23 cellular contexts compared by ENCODE assay signal in the genomic region with DNA sequence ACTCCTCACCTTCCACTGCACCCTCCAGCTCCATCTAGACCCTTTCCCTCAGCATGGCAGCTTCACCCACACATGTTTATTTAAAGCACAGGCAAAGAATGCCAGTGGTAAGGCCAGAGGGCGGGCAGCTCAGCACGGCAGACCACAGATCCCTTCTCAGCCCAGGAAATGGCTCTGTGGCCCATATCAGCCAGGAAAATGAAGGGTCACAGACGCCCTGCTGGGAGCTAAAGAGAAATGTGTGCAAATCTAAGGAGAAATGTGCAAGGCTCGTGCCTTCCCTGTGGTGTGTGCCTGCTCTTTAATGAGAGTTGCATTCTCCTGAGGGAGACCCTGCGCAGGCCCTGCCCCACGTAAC. TPM values are rescaled to one million over a fixed set of nuclear protein-coding genes. Genes with fewer than 3 reads are reported as not detected.
"Had no signal": no experiment of that assay in that cellular context is flagged by ENCODE, and none has a peak within 500 bp of the region (broad histone marks: within the 10 kb centered on the region; RNA-seq: fewer than 3 reads in every experiment).

No MANE protein-coding gene starts in this region.

- H3K4me1 Mint-ChIP-seq: activated CD4-positive, alpha-beta T cell treated with anti-CD3 and anti-CD28 coated beads, Interleukin-2, amount 10 ng/mL, durations not matched to agents 7 days and 5 days; activated naive CD4-positive, alpha-beta T cell treated with anti-CD3 and anti-CD28 coated beads, Interleukin-2, amount 10 ng/mL, durations not matched to agents 7 days and 5 days; activated naive CD8-positive, alpha-beta T cell treated with anti-CD3 and anti-CD28 coated beads for 36 hours had no signal

- ATAC-seq: activated T-cell treated with anti-CD3 and anti-CD28 coated beads, Interleukin-2, amount 50 U/mL, for 4 hours; PC-3 had no signal

- H3K27ac ChIP-seq: brain microvascular endothelial cell, cardiac muscle cell, SJSA1, VCaP had no signal

- H3K4me3 ChIP-seq: cardiac muscle cell, SJSA1 had no signal

- H3K9me3 Mint-ChIP-seq: activated CD4-positive, alpha-beta memory T cell treated with anti-CD3 and anti-CD28 coated beads for 36 hours; activated CD4-positive, alpha-beta T cell treated with anti-CD3 and anti-CD28 coated beads, Interleukin-2, amount 10 ng/mL, durations not matched to agents 7 days and 5 days; activated naive CD4-positive, alpha-beta T cell treated with anti-CD3 and anti-CD28 coated beads, Interleukin-2, amount 10 ng/mL, durations not matched to agents 7 days and 5 days; activated naive CD8-positive, alpha-beta T cell treated with anti-CD3 and anti-CD28 coated beads for 36 hours; activated T-cell treated with anti-CD3 and anti-CD28 coated beads, Interleukin-2, amount 50 U/mL, for 4 hours had no signal

- H3K9me3 ChIP-seq: SJSA1 had no signal

- H3K27ac Mint-ChIP-seq: activated CD4-positive, alpha-beta memory T cell treated with anti-CD3 and anti-CD28 coated beads for 36 hours; activated CD4-positive, alpha-beta T cell treated with anti-CD3 and anti-CD28 coated beads, Interleukin-2, amount 10 ng/mL, durations not matched to agents 7 days and 5 days; activated naive CD4-positive, alpha-beta T cell treated with anti-CD3 and anti-CD28 coated beads, Interleukin-2, amount 10 ng/mL, durations not matched to agents 7 days and 5 days; activated naive CD8-positive, alpha-beta T cell treated with anti-CD3 and anti-CD28 coated beads for 36 hours had no signal

- H3K4me3 Mint-ChIP-seq: activated CD4-positive, alpha-beta memory T cell treated with anti-CD3 and anti-CD28 coated beads for 36 hours; activated CD4-positive, alpha-beta T cell treated with anti-CD3 and anti-CD28 coated beads, Interleukin-2, amount 10 ng/mL, durations not matched to agents 7 days and 5 days; activated naive CD4-positive, alpha-beta T cell treated with anti-CD3 and anti-CD28 coated beads, Interleukin-2, amount 10 ng/mL, durations not matched to agents 7 days and 5 days; activated naive CD8-positive, alpha-beta T cell treated with anti-CD3 and anti-CD28 coated beads for 36 hours; activated T-cell treated with anti-CD3 and anti-CD28 coated beads, Interleukin-2, amount 50 U/mL, for 4 hours had no signal

- DNase-seq: activated CD4-positive, alpha-beta memory T cell treated with anti-CD3 and anti-CD28 coated beads for 36 hours; activated CD4-positive, alpha-beta T cell treated with anti-CD3 and anti-CD28 coated beads, Interleukin-2, amount 10 ng/mL, durations not matched to agents 7 days and 5 days; activated CD4-positive, CD25-positive, alpha-beta regulatory T cell; activated CD8-positive, alpha-beta memory T cell treated with anti-CD3 and anti-CD28 coated beads for 24 hours; activated gamma-delta T cell treated with Interleukin-2 at 50 U/mL for 16 hours; activated naive CD4-positive, alpha-beta T cell treated with anti-CD3 and anti-CD28 coated beads, Interleukin-2, amount 10 ng/mL, durations not matched to agents 7 days and 5 days; activated naive CD8-positive, alpha-beta T cell treated with anti-CD3 and anti-CD28 coated beads for 36 hours; activated T-cell treated with anti-CD3 and anti-CD28 coated beads, Interleukin-2, amount 50 U/mL, for 4 hours; brain microvascular endothelial cell; IMR-90; Kasumi-1; KBM-7; NCI-H1048; NCI-H1417; NCI-H1694 treated with DMSO at 0.1 percent for 48 hours; NCI-H2029 treated with DMSO at 0.1 percent for 48 hours; NCI-H510A treated with DMSO at 0.1 percent for 48 hours; PC-3; SHP77; T-helper 1 cell had no signal

- H3K27me3 ChIP-seq: SJSA1 had no signal

- H3K36me3 ChIP-seq: brain microvascular endothelial cell, cardiac muscle cell, SJSA1 had no signal

- H3K36me3 Mint-ChIP-seq: activated CD4-positive, alpha-beta memory T cell treated with anti-CD3 and anti-CD28 coated beads for 36 hours; activated naive CD4-positive, alpha-beta T cell treated with anti-CD3 and anti-CD28 coated beads, Interleukin-2, amount 10 ng/mL, durations not matched to agents 7 days and 5 days; activated naive CD8-positive, alpha-beta T cell treated with anti-CD3 and anti-CD28 coated beads for 36 hours had no signal

RNA-seq across cellular contexts. Expression of a gene that starts 23.0 kb away (rescaled TPM):
- total RNA-seq: cardiac muscle cell, IMR-90 had no signal
